Comparison of ENCODE assay signal across 14 cellular contexts in the genomic region with DNA sequence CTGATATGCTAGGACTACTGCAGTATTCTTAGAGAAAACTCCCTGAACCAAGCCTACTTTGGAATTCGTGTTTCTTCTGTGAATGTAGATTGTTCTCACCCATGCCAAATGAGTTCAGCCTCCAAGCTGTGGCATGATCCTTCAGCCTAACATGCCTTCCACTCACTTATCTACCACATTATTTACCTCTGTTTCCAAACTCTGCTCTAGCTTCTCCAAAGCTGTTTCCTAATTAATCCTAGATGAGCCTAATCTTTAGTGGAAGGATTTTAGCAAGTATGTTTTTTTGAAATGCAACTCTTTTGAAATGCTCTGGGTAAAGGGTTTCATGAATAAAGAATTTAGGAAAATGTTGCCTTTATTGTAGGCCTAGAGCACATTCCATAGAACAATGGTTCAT.
DNase-seq lines count a peak whose midpoint lies in the region; ATAC-seq, FAIRE-seq and TF ChIP-seq lines count a peak whose summit lies in the region.
"Had no signal": no experiment of that assay in that cellular context is flagged by ENCODE, and none has a peak within 500 bp of the region (broad histone marks: within the 10 kb centered on the region; RNA-seq: fewer than 3 reads in every experiment).

No MANE protein-coding gene starts in this region.

- TF ChIP-seq POLR2A in IMR-90 (IDR thresholded peaks at IDR 0.05; ENCODE audit: low read depth, low read length) = no peak

- no peaks in the 10 kb centered on the region for H3K27me3 Mint-ChIP-seq in astrocyte (ENCODE audit: low read depth, unreplicated experiment)
- no peaks in the 10 kb centered on the region for H3K27me3 Mint-ChIP-seq in activated CD8-positive, alpha-beta memory T cell treated with anti-CD3 and anti-CD28 coated beads, Interleukin-2, amount 10 ng/mL, durations not matched to agents 7 days and 5 days
- H3K27me3 Mint-ChIP-seq: CD4-positive, CD25-positive, alpha-beta regulatory T cell had no signal

- intact Hi-C loops in IMR-90 (cut with micrococcal nuclease) = loop anchor here (5.0 to 10.0 kb wide), 4 partner anchors 143 to 1494 kb away; no protein-coding TSS in a partner anchor

- H3K4ac ChIP-seq in IMR-90 (ENCODE audit: low read depth, low read length) = peak overlapping the region; percentile 39

- no peak for ATAC-seq in IMR-90 (ENCODE audit: low read depth)
- ATAC-seq in activated CD8-positive, alpha-beta memory T cell treated with anti-CD3 and anti-CD28 coated beads, Interleukin-2, amount 10 ng/mL, durations not matched to agents 7 days and 5 days = no peak
- ATAC-seq in GM19324 (IDR thresholded peaks at IDR 0.05; ENCODE audit: low FRiP score, unreplicated experiment) = no peak
- ATAC-seq in HG02938 (IDR thresholded peaks at IDR 0.05; ENCODE audit: unreplicated experiment) = no peak
- ATAC-seq: GM12878, HCT116 had no signal

- no peak for FAIRE-seq in astrocyte (lab: Jason Lieb, UNC)
- FAIRE-seq: GM12878, GM18507 had no signal

- H3K14ac ChIP-seq in IMR-90 (replicated peaks; ENCODE audit: low read depth, low read length) = no peak overlapping the region; the same call in 1 of the 2 replicates

- peak overlapping the region; percentile 34 to 53; a peak in 3 of 4 replicates for H4K8ac ChIP-seq in IMR-90 (ENCODE audit: low read depth in 2 of 2, low read length in 2 of 2)

- peaks cover 4% of the 10 kb centered on the region for H3K9me3 Mint-ChIP-seq in astrocyte (ENCODE audit: unreplicated experiment)
- H3K9me3 Mint-ChIP-seq in activated CD8-positive, alpha-beta memory T cell treated with anti-CD3 and anti-CD28 coated beads, Interleukin-2, amount 10 ng/mL, durations not matched to agents 7 days and 5 days (ENCODE audit: low read depth) = no peaks in the 10 kb centered on the region

- no peak for TF ChIP-seq RAD21 in IMR-90 (IDR thresholded peaks at IDR 0.05; ENCODE audit: low read length)

- peaks cover 28% of the 10 kb centered on the region for H3K4me1 ChIP-seq in IMR-90 (ENCODE audit: control insufficient read depth, insufficient read depth, low read length)
- peaks cover 34% of the 10 kb centered on the region for H3K4me1 ChIP-seq in astrocyte (ENCODE audit: insufficient read depth, low read length)

- H3K4me3 ChIP-seq in IMR-90 (ENCODE audit: insufficient read depth, low read depth, low read length) (no peak overlapping the region), astrocyte (ENCODE audit: insufficient read depth, low read depth, low read length) (no peak overlapping the region), fibroblast of villous mesenchyme (ENCODE audit: low read depth, low read length) (no peak overlapping the region)
- H3K4me3 ChIP-seq: BLaER1 treated with 17β-estradiol and CSF1 and Interleukin-3, amounts not matched to agents 10 nM and 100 nM; GM12878 had no signal

- H4K20me1 ChIP-seq in IMR-90 (ENCODE audit: insufficient read depth, low read length) (no peaks in the 10 kb centered on the region), astrocyte (ENCODE audit: insufficient read depth, low read length) (no peaks in the 10 kb centered on the region)
- H4K20me1 ChIP-seq: BLaER1 treated with 17β-estradiol and CSF1 and Interleukin-3, amounts not matched to agents 10 nM and 100 nM had no signal

- no peak overlapping the region for H3K4me2 ChIP-seq in IMR-90 (ENCODE audit: low read depth, low read length)
- H3K4me2 ChIP-seq in astrocyte (ENCODE audit: low read length) = no peak overlapping the region
- H3K4me2 ChIP-seq: BLaER1 treated with 17β-estradiol and CSF1 and Interleukin-3, amounts not matched to agents 10 nM and 100 nM had no signal

- DNase-seq in IMR-90 (no peak), astrocyte (ENCODE audit: low read depth) (no peak), fibroblast of villous mesenchyme (ENCODE audit: low read depth) (peak; percentile 70), NCI-H510A treated with DMSO at 0.1 percent for 48 hours (lab: John Stamatoyannopoulos, UW) (no peak)
- no peak for DNase-seq in activated CD8-positive, alpha-beta memory T cell treated with anti-CD3 and anti-CD28 coated beads, Interleukin-2, amount 10 ng/mL, durations not matched to agents 7 days and 5 days
- DNase-seq: ACHN; CD4-positive, CD25-positive, alpha-beta regulatory T cell; KBM-7 had no signal

- H3K79me2 ChIP-seq in astrocyte (ENCODE audit: insufficient read depth, low read length) = no peaks in the 10 kb centered on the region

- in situ Hi-C loops in IMR-90 (cut with MboI; ENCODE audit: low sequenced_read_pairs) = loop anchor here (25.0 kb wide), 1 partner anchor 722 kb away; no protein-coding TSS in a partner anchor

- H2BK15ac ChIP-seq in IMR-90 (ENCODE audit: low read depth, low read length) = peak overlapping the region; percentile 62; the same call in 1 of the 3 replicates

- peaks cover 42% of the 10 kb centered on the region for H3K4me1 Mint-ChIP-seq in astrocyte (ENCODE audit: low read depth, unreplicated experiment)
- H3K4me1 Mint-ChIP-seq in activated CD8-positive, alpha-beta memory T cell treated with anti-CD3 and anti-CD28 coated beads, Interleukin-2, amount 10 ng/mL, durations not matched to agents 7 days and 5 days = no peaks in the 10 kb centered on the region
- H3K4me1 Mint-ChIP-seq: CD4-positive, CD25-positive, alpha-beta regulatory T cell had no signal

- peak overlapping the region; percentile 79; the same call in 1 of the 2 replicates for H2AK5ac ChIP-seq in IMR-90 (ENCODE audit: low read depth, low read length)

- no peak overlapping the region for H3K4me3 Mint-ChIP-seq in astrocyte (ENCODE audit: unreplicated experiment)
- no peak overlapping the region for H3K4me3 Mint-ChIP-seq in activated CD8-positive, alpha-beta memory T cell treated with anti-CD3 and anti-CD28 coated beads, Interleukin-2, amount 10 ng/mL, durations not matched to agents 7 days and 5 days
- H3K4me3 Mint-ChIP-seq: CD4-positive, CD25-positive, alpha-beta regulatory T cell had no signal

- H3K36me3 ChIP-seq in IMR-90 (ENCODE audit: control insufficient read depth, insufficient read depth, low read length) = no peaks in the 10 kb centered on the region
- no peaks in the 10 kb centered on the region for H3K36me3 ChIP-seq in astrocyte (ENCODE audit: insufficient read depth, low read length)
- H3K36me3 ChIP-seq: BLaER1 treated with 17β-estradiol and CSF1 and Interleukin-3, amounts not matched to agents 10 nM and 100 nM had no signal

- peak overlapping the region; percentile 96 for H2BK120ac ChIP-seq in IMR-90 (ENCODE audit: low read depth, low read length)

- H3K18ac ChIP-seq in IMR-90 (ENCODE audit: low read depth, low read length) = peak overlapping the region; percentile 84

- peak overlapping the region; percentile 83 for H4K91ac ChIP-seq in IMR-90 (ENCODE audit: insufficient read depth, low read depth, low read length)

- dilution Hi-C loops in IMR-90 (cut with HindIII; ENCODE audit: low sequenced_read_pairs, unreplicated experiment) = no loop called here

- no peak overlapping the region for H2AFZ ChIP-seq in IMR-90 (replicated peaks; ENCODE audit: low read length, poor library complexity)
- no peak overlapping the region for H2AFZ ChIP-seq in astrocyte (ENCODE audit: low read depth, low read length)

- peak overlapping the region; percentile 35 for H3K27ac Mint-ChIP-seq in astrocyte (ENCODE audit: unreplicated experiment)
- no peak overlapping the region for H3K27ac Mint-ChIP-seq in activated CD8-positive, alpha-beta memory T cell treated with anti-CD3 and anti-CD28 coated beads, Interleukin-2, amount 10 ng/mL, durations not matched to agents 7 days and 5 days
- H3K27ac Mint-ChIP-seq: CD4-positive, CD25-positive, alpha-beta regulatory T cell had no signal

- no peak overlapping the region for H2AK9ac ChIP-seq in IMR-90 (replicated peaks; ENCODE audit: low read depth, low read length, poor library complexity)

- H3K79me1 ChIP-seq in IMR-90 (ENCODE audit: low read depth in 1 of 2, low read length in 2 of 2) = peaks cover 0 to 8% of the 10 kb centered on the region in 2 experiments; a peak in 1 of 4 replicates

- H3K27me3 ChIP-seq in IMR-90 (ENCODE audit: control insufficient read depth, insufficient read depth, low read length) (no peaks in the 10 kb centered on the region), astrocyte (ENCODE audit: insufficient read depth, low read length) (no peaks in the 10 kb centered on the region)
- H3K27me3 ChIP-seq: BLaER1 treated with 17β-estradiol and CSF1 and Interleukin-3, amounts not matched to agents 10 nM and 100 nM had no signal

- H3K56ac ChIP-seq in IMR-90 (ENCODE audit: extremely low read depth, insufficient read depth, low read length) = no peak overlapping the region

- TF ChIP-seq CTCF in IMR-90 (conservative IDR thresholded peaks at IDR 0.05; ENCODE audit: low read depth, low read length) (no peak), astrocyte (IDR thresholded peaks at IDR 0.05; ENCODE audit: insufficient read depth, low read depth, low read length) (no peak), fibroblast of villous mesenchyme (IDR thresholded peaks at IDR 0.05; ENCODE audit: insufficient read depth, low read depth, low read length) (no peak)

- H3K27ac ChIP-seq in IMR-90 (ENCODE audit: insufficient read depth, low read length) (peak overlapping the region; percentile 53; the same call in 1 of the 2 replicates), astrocyte (ENCODE audit: low read depth, low read length) (no peak overlapping the region)
- H3K27ac ChIP-seq: BLaER1 treated with 17β-estradiol and CSF1 and Interleukin-3, amounts not matched to agents 10 nM and 100 nM had no signal

- 0 out of 2 replicates have a peak, but pooled peaks cover 2% of the 10 kb centered on the region for H3K9me3 ChIP-seq in IMR-90 (ENCODE audit: control insufficient read depth, insufficient read depth, low read length)
- H3K9me3 ChIP-seq in astrocyte (ENCODE audit: insufficient read depth, low read depth, low read length) = peaks cover 3% of the 10 kb centered on the region

- peak overlapping the region; percentile 21; the same call in 1 of the 2 replicates for H3K23ac ChIP-seq in IMR-90 (ENCODE audit: low read depth, low read length)

- peak overlapping the region; percentile 82 for H2BK5ac ChIP-seq in IMR-90 (ENCODE audit: low read depth, low read length, poor library complexity, severe bottlenecking)

- WGBS in IMR-90 (ENCODE audit: extremely low coverage in 2 of 2, insufficient read length in 1 of 2), 2 experiments = no CpG with 5 or more reads among the region's 1 CpG

- BruUV-seq in IMR-90 (replicated peaks; lab: Mats Ljungman, UMichigan) = no TSS peak

- peak overlapping the region; percentile 87 for H2BK20ac ChIP-seq in IMR-90 (ENCODE audit: low read depth, low read length)

- H3K9me1 ChIP-seq in IMR-90 (ENCODE audit: insufficient read depth, low read length) = peaks cover 4% of the 10 kb centered on the region; the same call in 1 of the 2 replicates

- peak overlapping the region; percentile 90; the same call in 1 of the 2 replicates for H4K5ac ChIP-seq in IMR-90 (ENCODE audit: low read depth, low read length)

- H3K36me3 Mint-ChIP-seq in astrocyte (ENCODE audit: low read depth, unreplicated experiment) = no peaks in the 10 kb centered on the region
- no peaks in the 10 kb centered on the region for H3K36me3 Mint-ChIP-seq in activated CD8-positive, alpha-beta memory T cell treated with anti-CD3 and anti-CD28 coated beads, Interleukin-2, amount 10 ng/mL, durations not matched to agents 7 days and 5 days
- H3K36me3 Mint-ChIP-seq: CD4-positive, CD25-positive, alpha-beta regulatory T cell had no signal

- H3K9ac ChIP-seq in IMR-90 (ENCODE audit: low read depth, low read length) = no peak overlapping the region
- H3K9ac ChIP-seq in astrocyte (ENCODE audit: low read length) = no peak overlapping the region
- H3K9ac ChIP-seq: BLaER1 treated with 17β-estradiol and CSF1 and Interleukin-3, amounts not matched to agents 10 nM and 100 nM had no signal

- CTCF ChIA-PET in IMR-90 (lab: Yijun Ruan, JAX) = interaction anchor here (0.7 kb wide), 1 partner anchor 288 kb away, joined by 3 read pairs; no protein-coding TSS in a partner anchor
- CTCF ChIA-PET in activated CD8-positive, alpha-beta memory T cell treated with anti-CD3 and anti-CD28 coated beads, Interleukin-2, amount 10 ng/mL, durations not matched to agents 7 days and 5 days (lab: Charles Lee) = no interaction called here

- POLR2A ChIA-PET in IMR-90 (lab: Charles Lee; ENCODE audit: unreplicated experiment) = no interaction called here
